5 cellular contexts compared by ENCODE assay signal in genomic region chr4:77561720-77562119, GRCh38. TPM values are rescaled to one million over a fixed set of nuclear protein-coding genes. Genes with fewer than 3 reads are reported as not detected.
"Had no signal": no experiment of that assay in that cellular context is flagged by ENCODE, and none has a peak within 500 bp of the region (broad histone marks: within the 10 kb centered on the region; RNA-seq: fewer than 3 reads in every experiment).

No MANE protein-coding gene starts in this region.

RNA-seq across cellular contexts. Expression of gene CXCL13, which starts 43.9 kb away (rescaled TPM):
- total RNA-seq: HepG2, HT-29, HT1080, IMR-90, K562 had no signal
- polyA plus RNA-seq: HepG2, IMR-90, K562 had no signal
